ENCODE assay signal across 1 cellular context in the genomic region with DNA sequence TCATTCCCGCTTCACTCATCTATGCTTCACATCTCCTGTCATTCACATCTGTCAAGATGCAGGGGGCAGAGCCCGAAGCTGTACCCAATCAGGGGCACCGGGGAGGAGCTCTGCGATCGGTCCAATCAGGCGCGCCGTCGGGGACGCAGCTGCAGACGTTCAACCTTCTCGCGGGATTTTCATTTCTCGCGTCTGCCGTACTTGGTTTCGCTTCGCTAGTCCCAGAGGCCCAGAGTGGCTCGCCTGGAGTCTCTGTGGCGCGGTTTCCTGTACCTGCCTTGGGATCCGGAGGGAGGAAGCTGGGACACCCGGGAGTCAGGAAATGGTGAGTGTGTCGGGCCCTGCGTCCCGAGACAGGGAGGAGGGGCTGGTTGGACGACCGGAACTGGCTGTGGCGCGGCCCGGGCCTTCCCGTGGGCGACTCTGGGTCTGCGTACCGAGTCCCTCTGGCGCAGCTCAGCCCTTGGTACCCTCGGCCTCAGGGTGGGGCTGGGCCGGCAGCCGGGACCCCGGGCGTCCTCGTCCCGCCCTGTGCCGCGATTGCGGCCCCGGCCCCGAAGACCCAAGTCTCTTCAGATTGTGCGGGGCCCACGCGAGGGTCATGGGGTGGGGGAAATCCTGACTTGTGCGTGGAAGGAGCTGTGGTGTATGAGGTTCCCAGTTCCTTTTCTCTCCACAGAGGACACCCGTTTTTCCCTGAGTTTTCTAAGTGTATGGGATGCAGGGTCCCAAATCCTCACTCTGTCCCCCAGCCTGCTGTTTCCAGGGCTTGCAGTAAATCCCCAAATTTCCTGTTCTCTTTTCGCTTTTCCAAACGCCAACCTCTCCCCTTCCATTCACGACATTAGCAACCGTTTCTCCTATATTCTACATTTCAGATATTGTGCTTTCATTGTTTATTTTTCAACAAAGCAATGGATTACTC.
A peak's percentile ranks its signal among the peaks of the same experiment; 100 is the strongest.
TF ChIP-seq lines count a peak whose summit lies in the region.

Gene ZNF136 (plus strand): TSS at position 215 of the 925 bp plus-strand sequence. CDS start 108 bp downstream, at position 323.

TF ChIP-seq in HepG2, 621 proteins besides CTCF, POLR2A, EP300 and RAD21 (continued from another document):
- TF ChIP-seq, protein P1, sequence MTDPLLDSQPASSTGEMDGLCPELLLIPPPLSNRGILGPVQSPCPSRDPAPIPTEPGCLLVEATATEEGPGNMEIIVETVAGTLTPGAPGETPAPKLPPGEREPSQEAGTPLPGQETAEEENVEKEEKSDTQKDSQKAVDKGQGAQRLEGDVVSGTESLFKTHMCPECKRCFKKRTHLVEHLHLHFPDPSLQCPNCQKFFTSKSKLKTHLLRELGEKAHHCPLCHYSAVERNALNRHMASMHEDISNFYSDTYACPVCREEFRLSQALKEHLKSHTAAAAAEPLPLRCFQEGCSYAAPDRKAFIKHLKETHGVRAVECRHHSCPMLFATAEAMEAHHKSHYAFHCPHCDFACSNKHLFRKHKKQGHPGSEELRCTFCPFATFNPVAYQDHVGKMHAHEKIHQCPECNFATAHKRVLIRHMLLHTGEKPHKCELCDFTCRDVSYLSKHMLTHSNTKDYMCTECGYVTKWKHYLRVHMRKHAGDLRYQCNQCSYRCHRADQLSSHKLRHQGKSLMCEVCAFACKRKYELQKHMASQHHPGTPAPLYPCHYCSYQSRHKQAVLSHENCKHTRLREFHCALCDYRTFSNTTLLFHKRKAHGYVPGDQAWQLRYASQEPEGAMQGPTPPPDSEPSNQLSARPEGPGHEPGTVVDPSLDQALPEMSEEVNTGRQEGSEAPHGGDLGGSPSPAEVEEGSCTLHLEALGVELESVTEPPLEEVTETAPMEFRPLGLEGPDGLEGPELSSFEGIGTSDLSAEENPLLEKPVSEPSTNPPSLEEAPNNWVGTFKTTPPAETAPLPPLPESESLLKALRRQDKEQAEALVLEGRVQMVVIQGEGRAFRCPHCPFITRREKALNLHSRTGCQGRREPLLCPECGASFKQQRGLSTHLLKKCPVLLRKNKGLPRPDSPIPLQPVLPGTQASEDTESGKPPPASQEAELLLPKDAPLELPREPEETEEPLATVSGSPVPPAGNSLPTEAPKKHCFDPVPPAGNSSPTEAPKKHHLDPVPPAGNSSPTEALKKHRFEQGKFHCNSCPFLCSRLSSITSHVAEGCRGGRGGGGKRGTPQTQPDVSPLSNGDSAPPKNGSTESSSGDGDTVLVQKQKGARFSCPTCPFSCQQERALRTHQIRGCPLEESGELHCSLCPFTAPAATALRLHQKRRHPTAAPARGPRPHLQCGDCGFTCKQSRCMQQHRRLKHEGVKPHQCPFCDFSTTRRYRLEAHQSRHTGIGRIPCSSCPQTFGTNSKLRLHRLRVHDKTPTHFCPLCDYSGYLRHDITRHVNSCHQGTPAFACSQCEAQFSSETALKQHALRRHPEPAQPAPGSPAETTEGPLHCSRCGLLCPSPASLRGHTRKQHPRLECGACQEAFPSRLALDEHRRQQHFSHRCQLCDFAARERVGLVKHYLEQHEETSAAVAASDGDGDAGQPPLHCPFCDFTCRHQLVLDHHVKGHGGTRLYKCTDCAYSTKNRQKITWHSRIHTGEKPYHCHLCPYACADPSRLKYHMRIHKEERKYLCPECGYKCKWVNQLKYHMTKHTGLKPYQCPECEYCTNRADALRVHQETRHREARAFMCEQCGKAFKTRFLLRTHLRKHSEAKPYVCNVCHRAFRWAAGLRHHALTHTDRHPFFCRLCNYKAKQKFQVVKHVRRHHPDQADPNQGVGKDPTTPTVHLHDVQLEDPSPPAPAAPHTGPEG (CRISPR knock-in tag; IDR thresholded peaks at IDR 0.05), result no peak
- TF ChIP-seq SOX5 (CRISPR knock-in tag; IDR thresholded peaks at IDR 0.05; ENCODE audit: borderline replicate concordance) (no peak), THRA (CRISPR knock-in tag; IDR thresholded peaks at IDR 0.05; ENCODE audit: borderline replicate concordance) (no peak), ZNF83 (CRISPR knock-in tag; IDR thresholded peaks at IDR 0.05; ENCODE audit: borderline replicate concordance) (no peak), ZNF33B (CRISPR knock-in tag; IDR thresholded peaks at IDR 0.05) (0 out of 2 replicates have a peak, but pooled peaks have one; percentile 79), PRPF4 (IDR thresholded peaks at IDR 0.05; ENCODE audit: low read depth, low read length, poor library complexity, severe bottlenecking) (no peak), ZSCAN20 (CRISPR knock-in tag; IDR thresholded peaks at IDR 0.05; ENCODE audit: borderline replicate concordance) (no peak), HHEX (CRISPR knock-in tag; IDR thresholded peaks at IDR 0.05) (no peak), GABPA (IDR thresholded peaks at IDR 0.05; ENCODE audit: low read depth, low read length) (peak; percentile 58), GABPA (CRISPR knock-in tag; IDR thresholded peaks at IDR 0.05; ENCODE audit: low read depth) (peak; percentile 69), ZFP90 (CRISPR knock-in tag; IDR thresholded peaks at IDR 0.05; ENCODE audit: borderline replicate concordance) (peak; percentile 71; the same call in 1 of the 2 replicates), PATZ1 (CRISPR knock-in tag; IDR thresholded peaks at IDR 0.05) (0 out of 2 replicates have a peak, but pooled peaks have one; percentile 37), ZNF672 (CRISPR knock-in tag; IDR thresholded peaks at IDR 0.05) (no peak), PHF5A (CRISPR knock-in tag; IDR thresholded peaks at IDR 0.05; ENCODE audit: low read depth, unreplicated experiment) (no peak), ZNF775 (CRISPR knock-in tag; IDR thresholded peaks at IDR 0.05; ENCODE audit: borderline replicate concordance) (no peak), ZNF607 (CRISPR knock-in tag; IDR thresholded peaks at IDR 0.05; ENCODE audit: borderline replicate concordance) (no peak; the same call in 1 of the 2 replicates), SPEN (CRISPR knock-in tag; IDR thresholded peaks at IDR 0.05; ENCODE audit: low read depth) (peak; percentile 78; the same call in 1 of the 2 replicates)
